In genomic region chr15:39248204-39248603, GRCh38 we compare ENCODE assay signal across 2 cellular contexts.
TF ChIP-seq lines count a peak whose summit lies in the region.

No MANE protein-coding gene starts in this region.

TF ChIP-seq in SK-N-SH, 30 proteins besides CTCF, POLR2A, EP300 and RAD21 (continued from another document):
- TF ChIP-seq, protein P1, sequence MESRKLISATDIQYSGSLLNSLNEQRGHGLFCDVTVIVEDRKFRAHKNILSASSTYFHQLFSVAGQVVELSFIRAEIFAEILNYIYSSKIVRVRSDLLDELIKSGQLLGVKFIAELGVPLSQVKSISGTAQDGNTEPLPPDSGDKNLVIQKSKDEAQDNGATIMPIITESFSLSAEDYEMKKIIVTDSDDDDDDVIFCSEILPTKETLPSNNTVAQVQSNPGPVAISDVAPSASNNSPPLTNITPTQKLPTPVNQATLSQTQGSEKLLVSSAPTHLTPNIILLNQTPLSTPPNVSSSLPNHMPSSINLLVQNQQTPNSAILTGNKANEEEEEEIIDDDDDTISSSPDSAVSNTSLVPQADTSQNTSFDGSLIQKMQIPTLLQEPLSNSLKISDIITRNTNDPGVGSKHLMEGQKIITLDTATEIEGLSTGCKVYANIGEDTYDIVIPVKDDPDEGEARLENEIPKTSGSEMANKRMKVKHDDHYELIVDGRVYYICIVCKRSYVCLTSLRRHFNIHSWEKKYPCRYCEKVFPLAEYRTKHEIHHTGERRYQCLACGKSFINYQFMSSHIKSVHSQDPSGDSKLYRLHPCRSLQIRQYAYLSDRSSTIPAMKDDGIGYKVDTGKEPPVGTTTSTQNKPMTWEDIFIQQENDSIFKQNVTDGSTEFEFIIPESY (IDR thresholded peaks at IDR 0.05; ENCODE audit: borderline replicate concordance, low read depth): no peak
- TF ChIP-seq TEAD4 (IDR thresholded peaks at IDR 0.05; ENCODE audit: borderline replicate concordance, insufficient read depth): peak; percentile 30; the same call in 1 of the 2 replicates

TF ChIP-seq in SK-N-SH treated with all-trans-retinoic acid at 6 μM for 48 hours, 23 proteins besides CTCF, POLR2A, EP300 and RAD21 (continued from another document):
- TF ChIP-seq OSR1 (CRISPR knock-in tag; IDR thresholded peaks at IDR 0.05) (no peak), SNAI2 (CRISPR knock-in tag; IDR thresholded peaks at IDR 0.05) (no peak), ZC3H10 (CRISPR knock-in tag; IDR thresholded peaks at IDR 0.05) (no peak), ZNF565 (CRISPR knock-in tag; conservative IDR thresholded peaks at IDR 0.05; ENCODE audit: low read depth) (no peak), ESRRG (CRISPR knock-in tag; IDR thresholded peaks at IDR 0.05) (no peak), ZFP30 (CRISPR knock-in tag; IDR thresholded peaks at IDR 0.05) (no peak), ZFP3 (CRISPR knock-in tag; IDR thresholded peaks at IDR 0.05) (no peak), PPARA (CRISPR knock-in tag; IDR thresholded peaks at IDR 0.05; ENCODE audit: borderline replicate concordance) (no peak), ARNTL (CRISPR knock-in tag; IDR thresholded peaks at IDR 0.05; ENCODE audit: borderline replicate concordance, low read depth) (no peak)
- TF ChIP-seq, protein P2, sequence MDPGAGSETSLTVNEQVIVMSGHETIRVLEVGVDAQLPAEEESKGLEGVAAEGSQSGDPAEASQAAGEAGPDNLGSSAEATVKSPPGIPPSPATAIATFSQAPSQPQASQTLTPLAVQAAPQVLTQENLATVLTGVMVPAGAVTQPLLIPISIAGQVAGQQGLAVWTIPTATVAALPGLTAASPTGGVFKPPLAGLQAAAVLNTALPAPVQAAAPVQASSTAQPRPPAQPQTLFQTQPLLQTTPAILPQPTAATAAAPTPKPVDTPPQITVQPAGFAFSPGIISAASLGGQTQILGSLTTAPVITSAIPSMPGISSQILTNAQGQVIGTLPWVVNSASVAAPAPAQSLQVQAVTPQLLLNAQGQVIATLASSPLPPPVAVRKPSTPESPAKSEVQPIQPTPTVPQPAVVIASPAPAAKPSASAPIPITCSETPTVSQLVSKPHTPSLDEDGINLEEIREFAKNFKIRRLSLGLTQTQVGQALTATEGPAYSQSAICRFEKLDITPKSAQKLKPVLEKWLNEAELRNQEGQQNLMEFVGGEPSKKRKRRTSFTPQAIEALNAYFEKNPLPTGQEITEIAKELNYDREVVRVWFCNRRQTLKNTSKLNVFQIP (CRISPR knock-in tag; IDR thresholded peaks at IDR 0.05; ENCODE audit: borderline replicate concordance, low read depth): no peak
